In genomic region chr5:160672521-160672920, GRCh38 we compare ENCODE assay signal across 5 cellular contexts.
"Had no signal": no experiment of that assay in that cellular context is flagged by ENCODE, and none has a peak within 500 bp of the region (broad histone marks: within the 10 kb centered on the region; RNA-seq: fewer than 3 reads in every experiment).

No MANE protein-coding gene starts in this region.

- H3K27ac Mint-ChIP-seq: IgD-negative memory B cell had no signal

- H3K27ac ChIP-seq: HL-60 had no signal

- H3K4me3 ChIP-seq: K562 had no signal

- DNase-seq: IMR-90, KBM-7 had no signal

- H3K4me1 Mint-ChIP-seq: IgD-negative memory B cell had no signal

- H3K36me3 Mint-ChIP-seq: IgD-negative memory B cell had no signal

- H3K4me3 Mint-ChIP-seq: IgD-negative memory B cell had no signal
